Comparison of ENCODE assay signal across 1 cellular context in genomic region chr3:42581709-42582473, GRCh38.
TF ChIP-seq lines count a peak whose summit lies in the region.

Gene SEC22C (minus strand): TSS chr3:42581967. CDS start chr3:42569046, 12,921 bp downstream.

TF ChIP-seq in K562, 482 proteins besides CTCF, POLR2A, EP300 and RAD21 (continued from another document and continues in another):
- TF ChIP-seq, protein P1, sequence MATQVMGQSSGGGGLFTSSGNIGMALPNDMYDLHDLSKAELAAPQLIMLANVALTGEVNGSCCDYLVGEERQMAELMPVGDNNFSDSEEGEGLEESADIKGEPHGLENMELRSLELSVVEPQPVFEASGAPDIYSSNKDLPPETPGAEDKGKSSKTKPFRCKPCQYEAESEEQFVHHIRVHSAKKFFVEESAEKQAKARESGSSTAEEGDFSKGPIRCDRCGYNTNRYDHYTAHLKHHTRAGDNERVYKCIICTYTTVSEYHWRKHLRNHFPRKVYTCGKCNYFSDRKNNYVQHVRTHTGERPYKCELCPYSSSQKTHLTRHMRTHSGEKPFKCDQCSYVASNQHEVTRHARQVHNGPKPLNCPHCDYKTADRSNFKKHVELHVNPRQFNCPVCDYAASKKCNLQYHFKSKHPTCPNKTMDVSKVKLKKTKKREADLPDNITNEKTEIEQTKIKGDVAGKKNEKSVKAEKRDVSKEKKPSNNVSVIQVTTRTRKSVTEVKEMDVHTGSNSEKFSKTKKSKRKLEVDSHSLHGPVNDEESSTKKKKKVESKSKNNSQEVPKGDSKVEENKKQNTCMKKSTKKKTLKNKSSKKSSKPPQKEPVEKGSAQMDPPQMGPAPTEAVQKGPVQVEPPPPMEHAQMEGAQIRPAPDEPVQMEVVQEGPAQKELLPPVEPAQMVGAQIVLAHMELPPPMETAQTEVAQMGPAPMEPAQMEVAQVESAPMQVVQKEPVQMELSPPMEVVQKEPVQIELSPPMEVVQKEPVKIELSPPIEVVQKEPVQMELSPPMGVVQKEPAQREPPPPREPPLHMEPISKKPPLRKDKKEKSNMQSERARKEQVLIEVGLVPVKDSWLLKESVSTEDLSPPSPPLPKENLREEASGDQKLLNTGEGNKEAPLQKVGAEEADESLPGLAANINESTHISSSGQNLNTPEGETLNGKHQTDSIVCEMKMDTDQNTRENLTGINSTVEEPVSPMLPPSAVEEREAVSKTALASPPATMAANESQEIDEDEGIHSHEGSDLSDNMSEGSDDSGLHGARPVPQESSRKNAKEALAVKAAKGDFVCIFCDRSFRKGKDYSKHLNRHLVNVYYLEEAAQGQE (CRISPR knock-in tag; IDR thresholded peaks at IDR 0.05; ENCODE audit: low read depth) = peak; percentile 57
- TF ChIP-seq RBM34 (IDR thresholded peaks at IDR 0.05; ENCODE audit: borderline replicate concordance, insufficient read depth, low read length) (no peak), ZNF253 (CRISPR knock-in tag; conservative IDR thresholded peaks at IDR 0.05) (no peak), NFIX (CRISPR knock-in tag; IDR thresholded peaks at IDR 0.05; ENCODE audit: low read depth) (no peak), SMARCB1 (IDR thresholded peaks at IDR 0.05; ENCODE audit: insufficient read length, low read depth) (no peak), DACH1 (IDR thresholded peaks at IDR 0.05; ENCODE audit: partially characterized antibody) (peak; percentile 40), BCOR (IDR thresholded peaks at IDR 0.05) (peak; percentile 70), CBX5 (IDR thresholded peaks at IDR 0.05; ENCODE audit: borderline replicate concordance, low read depth) (no peak), NRF1 (conservative IDR thresholded peaks at IDR 0.05 in 1 of 2, IDR thresholded peaks at IDR 0.05 in 1 of 2) (peak; percentile 98 to 99), RBM39 (optimal IDR thresholded peaks at IDR 0.05; ENCODE audit: low read depth, low read length) (no peak), XRCC3 (IDR thresholded peaks at IDR 0.05) (no peak), CC2D1A (IDR thresholded peaks at IDR 0.05) (peak; percentile 87; the same call in 1 of the 2 replicates), KHSRP (IDR thresholded peaks at IDR 0.05) (no peak), TAL1 (IDR thresholded peaks at IDR 0.05) (peak; percentile 61), ZNF589 (CRISPR knock-in tag; IDR thresholded peaks at IDR 0.05; ENCODE audit: low read depth) (no peak), ZNF175 (CRISPR knock-in tag; IDR thresholded peaks at IDR 0.05; ENCODE audit: low read depth) (peak; percentile 56; the same call in 1 of the 2 replicates), TRIM25 (IDR thresholded peaks at IDR 0.05; ENCODE audit: borderline replicate concordance) (no peak), ARHGAP35 (IDR thresholded peaks at IDR 0.05; ENCODE audit: partially characterized antibody) (no peak), SMAD2 (IDR thresholded peaks at IDR 0.05; ENCODE audit: low read depth, low read length) (no peak), ZFPM2 (CRISPR knock-in tag; IDR thresholded peaks at IDR 0.05) (no peak), CREBBP (IDR thresholded peaks at IDR 0.05; ENCODE audit: low read depth, low read length) (no peak), PHTF2 (CRISPR knock-in tag; IDR thresholded peaks at IDR 0.05) (no peak), NR2C1 (IDR thresholded peaks at IDR 0.05) (no peak), NR2C1 (tag; IDR thresholded peaks at IDR 0.05) (no peak), YY1 (IDR thresholded peaks at IDR 0.05; ENCODE audit: borderline replicate concordance in 1 of 3, control insufficient read depth in 1 of 3, extremely low read depth in 1 of 3, insufficient read depth in 3 of 3, insufficient read length in 1 of 3, insufficient replicate concordance in 2 of 3, low read depth in 1 of 3, low read length in 2 of 3) (peak in 1 of 3 experiments; percentile 56), SFPQ (IDR thresholded peaks at IDR 0.05; ENCODE audit: low read depth, low read length) (no peak), JUND (IDR thresholded peaks at IDR 0.05; ENCODE audit: borderline replicate concordance, low read depth, low read length) (peak; percentile 48; the same call in 1 of the 2 replicates), JUND (tag; IDR thresholded peaks at IDR 0.05; ENCODE audit: borderline replicate concordance, low read depth, low read length) (peak; percentile 51; the same call in 1 of the 3 replicates), ZNF518B (CRISPR knock-in tag; IDR thresholded peaks at IDR 0.05) (no peak), CHD4 (IDR thresholded peaks at IDR 0.05; ENCODE audit: insufficient read depth, insufficient replicate concordance, low read depth, low read length, poor library complexity, severe bottlenecking) (no peak), ZNF780A (CRISPR knock-in tag; IDR thresholded peaks at IDR 0.05) (no peak), SIN3B (IDR thresholded peaks at IDR 0.05; ENCODE audit: low read depth) (peak; percentile 48; the same call in 1 of the 2 replicates), ASH1L (IDR thresholded peaks at IDR 0.05; ENCODE audit: borderline replicate concordance, low read depth, partially characterized antibody) (no peak), NR0B1 (IDR thresholded peaks at IDR 0.05; ENCODE audit: partially characterized antibody) (no peak), TEAD1 (CRISPR knock-in tag; IDR thresholded peaks at IDR 0.05) (peak in 1 of 2 experiments; percentile 70; a peak in 1 of 4 replicates), CBX8 (IDR thresholded peaks at IDR 0.05; ENCODE audit: borderline replicate concordance, extremely low read depth, low read depth, low read length, poor library complexity, severe bottlenecking) (no peak), ESRRB (CRISPR knock-in tag; IDR thresholded peaks at IDR 0.05; ENCODE audit: borderline replicate concordance) (no peak), CGGBP1 (CRISPR knock-in tag; IDR thresholded peaks at IDR 0.05) (no peak), BRD4 (IDR thresholded peaks at IDR 0.05) (0 out of 2 replicates have a peak, but pooled peaks have one; percentile 67), MITF (IDR thresholded peaks at IDR 0.05) (peak; percentile 98)
- TF ChIP-seq, protein P2, sequence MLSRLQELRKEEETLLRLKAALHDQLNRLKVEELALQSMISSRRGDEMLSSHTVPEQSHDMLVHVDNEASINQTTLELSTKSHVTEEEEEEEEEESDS (CRISPR knock-in tag; IDR thresholded peaks at IDR 0.05) = no peak
- TF ChIP-seq, protein P3, sequence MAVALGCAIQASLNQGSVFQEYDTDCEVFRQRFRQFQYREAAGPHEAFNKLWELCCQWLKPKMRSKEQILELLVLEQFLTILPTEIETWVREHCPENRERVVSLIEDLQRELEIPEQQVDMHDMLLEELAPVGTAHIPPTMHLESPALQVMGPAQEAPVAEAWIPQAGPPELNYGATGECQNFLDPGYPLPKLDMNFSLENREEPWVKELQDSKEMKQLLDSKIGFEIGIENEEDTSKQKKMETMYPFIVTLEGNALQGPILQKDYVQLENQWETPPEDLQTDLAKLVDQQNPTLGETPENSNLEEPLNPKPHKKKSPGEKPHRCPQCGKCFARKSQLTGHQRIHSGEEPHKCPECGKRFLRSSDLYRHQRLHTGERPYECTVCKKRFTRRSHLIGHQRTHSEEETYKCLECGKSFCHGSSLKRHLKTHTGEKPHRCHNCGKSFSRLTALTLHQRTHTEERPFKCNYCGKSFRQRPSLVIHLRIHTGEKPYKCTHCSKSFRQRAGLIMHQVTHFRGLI (CRISPR knock-in tag; IDR thresholded peaks at IDR 0.05) = peak; percentile 84; the same call in 1 of the 2 replicates
- TF ChIP-seq, protein P4, sequence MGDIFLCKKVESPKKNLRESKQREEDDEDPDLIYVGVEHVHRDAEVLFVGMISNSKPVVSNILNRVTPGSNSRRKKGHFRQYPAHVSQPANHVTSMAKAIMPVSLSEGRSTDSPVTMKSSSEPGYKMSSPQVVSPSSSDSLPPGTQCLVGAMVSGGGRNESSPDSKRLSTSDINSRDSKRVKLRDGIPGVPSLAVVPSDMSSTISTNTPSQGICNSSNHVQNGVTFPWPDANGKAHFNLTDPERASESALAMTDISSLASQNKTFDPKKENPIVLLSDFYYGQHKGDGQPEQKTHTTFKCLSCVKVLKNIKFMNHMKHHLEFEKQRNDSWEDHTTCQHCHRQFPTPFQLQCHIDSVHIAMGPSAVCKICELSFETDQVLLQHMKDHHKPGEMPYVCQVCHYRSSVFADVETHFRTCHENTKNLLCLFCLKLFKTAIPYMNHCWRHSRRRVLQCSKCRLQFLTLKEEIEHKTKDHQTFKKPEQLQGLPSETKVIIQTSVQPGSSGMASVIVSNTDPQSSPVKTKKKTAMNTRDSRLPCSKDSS (IDR thresholded peaks at IDR 0.05; ENCODE audit: low read depth, partially characterized antibody) = no peak
- TF ChIP-seq, protein P5, sequence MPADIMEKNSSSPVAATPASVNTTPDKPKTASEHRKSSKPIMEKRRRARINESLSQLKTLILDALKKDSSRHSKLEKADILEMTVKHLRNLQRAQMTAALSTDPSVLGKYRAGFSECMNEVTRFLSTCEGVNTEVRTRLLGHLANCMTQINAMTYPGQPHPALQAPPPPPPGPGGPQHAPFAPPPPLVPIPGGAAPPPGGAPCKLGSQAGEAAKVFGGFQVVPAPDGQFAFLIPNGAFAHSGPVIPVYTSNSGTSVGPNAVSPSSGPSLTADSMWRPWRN (IDR thresholded peaks at IDR 0.05; ENCODE audit: low read depth) = peak; percentile 92
